24 cellular contexts compared by ENCODE assay signal in the genomic region with DNA sequence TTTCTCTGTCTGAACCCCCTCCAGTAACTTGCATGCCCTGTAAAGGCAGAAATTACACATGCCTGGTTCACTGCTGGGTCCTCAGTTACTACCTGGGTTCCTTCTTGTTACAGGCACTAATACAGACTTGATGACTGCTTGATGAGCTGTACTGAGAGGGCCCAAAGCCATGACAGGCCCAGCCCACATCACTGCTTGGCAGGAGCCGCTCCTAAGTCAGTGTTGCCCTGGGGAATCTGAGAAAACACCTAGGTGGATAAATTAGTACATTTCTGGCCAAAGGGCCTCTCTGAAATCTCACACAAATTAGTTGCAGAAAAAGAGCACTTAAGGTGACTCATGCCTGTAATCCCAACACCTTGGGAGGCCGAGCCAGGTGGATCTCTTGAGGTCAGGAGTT. TPM values are rescaled to one million over a fixed set of nuclear protein-coding genes. Genes with fewer than 3 reads are reported as not detected.
DNase-seq lines count a peak whose midpoint lies in the region; ATAC-seq and TF ChIP-seq lines count a peak whose summit lies in the region.
"Had no signal": no experiment of that assay in that cellular context is flagged by ENCODE, and none has a peak within 500 bp of the region (broad histone marks: within the 10 kb centered on the region; RNA-seq: fewer than 3 reads in every experiment).

No MANE protein-coding gene starts in this region.

- H3K4me3 ChIP-seq in Karpas-422 (ENCODE audit: low read length), result peak overlapping the region; percentile 44; the same call in 1 of the 2 replicates
- no peak overlapping the region for H3K4me3 ChIP-seq in fibroblast of mammary gland (ENCODE audit: control insufficient read depth, low read depth, low read length)
- H3K4me3 ChIP-seq: body of pancreas, pancreas, spleen had no signal

- no peaks in the 10 kb centered on the region for H3K36me3 ChIP-seq in Karpas-422 (ENCODE audit: insufficient read depth, low read length)
- H3K36me3 ChIP-seq: BE2C, pancreas, spleen, WERI-Rb-1 had no signal

- H3K9me3 ChIP-seq in Karpas-422 (ENCODE audit: low read length), result peaks cover 3% of the 10 kb centered on the region; the same call in 1 of the 2 replicates
- H3K9me3 ChIP-seq: body of pancreas, pancreas had no signal

- no peaks in the 10 kb centered on the region; the same call in 1 of the 2 replicates for H3K27me3 ChIP-seq in Karpas-422 (ENCODE audit: low read length)
- H3K27me3 ChIP-seq: BE2C, body of pancreas, pancreas, spleen had no signal

- TF ChIP-seq CTCF in fibroblast of mammary gland (conservative IDR thresholded peaks at IDR 0.05; ENCODE audit: control insufficient read depth, insufficient read depth, low read depth, low read length), result no peak

- ATAC-seq in GM21737 (IDR thresholded peaks at IDR 0.05; ENCODE audit: unreplicated experiment) (no peak), GM19455 (IDR thresholded peaks at IDR 0.05; ENCODE audit: unreplicated experiment) (no peak)
- ATAC-seq: activated CD8-positive, alpha-beta memory T cell treated with anti-CD3 and anti-CD28 coated beads, Interleukin-2, amount 10 ng/mL, durations not matched to agents 7 days and 5 days; HepG2; right cardiac atrium had no signal

- peak overlapping the region; percentile 61 for H3K9ac ChIP-seq in Karpas-422 (ENCODE audit: low read length)

- peaks cover 32% of the 10 kb centered on the region for H3K4me1 ChIP-seq in Karpas-422 (ENCODE audit: low read length)
- H3K4me1 ChIP-seq: BE2C had no signal

- H2AFZ ChIP-seq in Karpas-422 (ENCODE audit: low read length), result peak overlapping the region; percentile 89; the same call in 1 of the 2 replicates

- H3K9me2 ChIP-seq in Karpas-422 (replicated peaks; ENCODE audit: insufficient read depth, low read length), result no peaks in the 10 kb centered on the region

- peak overlapping the region; percentile 85 for H3K27ac ChIP-seq in Karpas-422 (ENCODE audit: low read length)
- H3K27ac ChIP-seq: pancreas, spleen, WERI-Rb-1 had no signal

- H3K4me2 ChIP-seq in Karpas-422 (ENCODE audit: low read depth, low read length, poor library complexity, severe bottlenecking), result peak overlapping the region; percentile 68

- DNase-seq in Daoy (ENCODE audit: low read depth) (peak; percentile 28), Karpas-422 (no peak), astrocyte of the hippocampus (ENCODE audit: low read depth, low spot score) (peak; percentile 13), fibroblast of mammary gland (ENCODE audit: low read depth) (peak; percentile 46), NCI-H2029 (lab: John Stamatoyannopoulos, UW) (no peak), A172 (ENCODE audit: low spot score) (no peak)
- DNase-seq: ACHN; activated CD8-positive, alpha-beta memory T cell treated with anti-CD3 and anti-CD28 coated beads, Interleukin-2, amount 10 ng/mL, durations not matched to agents 7 days and 5 days; activated naive CD4-positive, alpha-beta T cell treated with Interleukin-2 at 50 U/mL for 16 hours; activated T-cell treated with anti-CD3 and anti-CD28 coated beads, Interleukin-2, amount 50 U/mL, for 48 hours; BE2C; foreskin melanocyte; left cardiac atrium; right cardiac atrium; spleen; stimulated activated CD4-positive, alpha-beta T cell treated with anti-CD3 and anti-CD28 coated beads, Interleukin-2, amount 100 ng/mL, for 48 hours; substantia nigra; T1000; WERI-Rb-1 had no signal

- H3K79me2 ChIP-seq in Karpas-422 (ENCODE audit: low read length), result no peaks in the 10 kb centered on the region

- H4K20me1 ChIP-seq in Karpas-422 (ENCODE audit: insufficient read depth, low read depth, low read length), result no peaks in the 10 kb centered on the region

RNA-seq across cellular contexts. Expression of gene IRF2BP2, which starts 37.8 kb away (rescaled TPM):
- 50.6 and 51.9 TPM in 2 replicates for total RNA-seq in Daoy (2014; rRNA removed; shearing (Covaris generic))
- total RNA-seq in Karpas-422 (2014; rRNA removed; shearing (Covaris generic); ENCODE audit: low replicate concordance), result 14.1 and 16.5 TPM in 2 replicates
- total RNA-seq in A172 (2014; rRNA removed; shearing (Covaris generic)), result 50.8 and 51.3 TPM in 2 replicates

Comparison
In these comparisons a context has a peak if more than half of its experiments do, and no peak if none do; other contexts are left out.
1. DNase-seq: peak in Daoy (single experiment), astrocyte of the hippocampus (single experiment) and fibroblast of mammary gland (single experiment); none in Karpas-422 (single experiment), NCI-H2029 (single experiment) and A172 (single experiment).